ENCODE assay signal across 1 cellular context in the genomic region with DNA sequence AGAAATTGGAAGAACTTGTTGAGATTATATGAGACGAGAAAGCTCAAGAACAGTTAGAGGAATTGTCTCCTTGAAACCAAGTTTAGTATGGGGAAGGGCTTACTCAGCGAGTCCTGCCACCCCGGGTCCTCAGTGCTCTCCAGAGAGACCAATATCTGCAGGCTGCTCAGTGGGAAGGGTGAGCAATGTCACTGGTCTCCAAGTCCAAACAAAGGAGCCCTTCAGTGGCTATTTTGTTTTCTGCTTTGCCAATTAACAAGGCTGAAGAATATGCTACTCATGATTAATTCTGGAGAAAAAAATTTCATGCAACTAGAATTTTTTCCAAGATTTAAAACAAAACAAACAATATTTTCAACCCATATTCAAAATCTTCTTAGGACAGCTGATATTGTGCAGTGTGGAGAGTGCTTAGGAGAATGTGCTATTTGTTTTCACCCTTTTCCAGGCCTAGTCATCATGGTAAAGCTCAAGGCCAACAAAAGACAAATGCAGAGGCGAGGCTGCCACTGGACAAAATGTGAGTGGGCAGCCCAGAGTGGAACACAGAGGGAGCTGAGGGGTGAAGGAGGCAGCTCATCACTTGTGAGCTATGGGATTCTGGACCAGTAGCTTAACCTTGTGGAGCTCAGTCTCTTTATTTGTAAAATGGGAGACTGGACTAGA.
TF ChIP-seq lines count a peak whose summit lies in the region.

No MANE protein-coding gene starts in this region.

TF ChIP-seq in HepG2, 621 proteins besides CTCF, POLR2A, EP300 and RAD21 (continued from another document and continues in another):
- TF ChIP-seq, protein P1, sequence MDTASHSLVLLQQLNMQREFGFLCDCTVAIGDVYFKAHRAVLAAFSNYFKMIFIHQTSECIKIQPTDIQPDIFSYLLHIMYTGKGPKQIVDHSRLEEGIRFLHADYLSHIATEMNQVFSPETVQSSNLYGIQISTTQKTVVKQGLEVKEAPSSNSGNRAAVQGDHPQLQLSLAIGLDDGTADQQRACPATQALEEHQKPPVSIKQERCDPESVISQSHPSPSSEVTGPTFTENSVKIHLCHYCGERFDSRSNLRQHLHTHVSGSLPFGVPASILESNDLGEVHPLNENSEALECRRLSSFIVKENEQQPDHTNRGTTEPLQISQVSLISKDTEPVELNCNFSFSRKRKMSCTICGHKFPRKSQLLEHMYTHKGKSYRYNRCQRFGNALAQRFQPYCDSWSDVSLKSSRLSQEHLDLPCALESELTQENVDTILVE (CRISPR knock-in tag; IDR thresholded peaks at IDR 0.05), result peak; percentile 33; the same call in 1 of the 2 replicates
- TF ChIP-seq SRF (IDR thresholded peaks at IDR 0.05; ENCODE audit: low read depth, low read length), result no peak
- TF ChIP-seq ZNF816 (CRISPR knock-in tag; IDR thresholded peaks at IDR 0.05; ENCODE audit: borderline replicate concordance), result 0 out of 2 replicates have a peak, but pooled peaks have one; percentile 78
- peak; percentile 82 for TF ChIP-seq SALL1 (CRISPR knock-in tag; IDR thresholded peaks at IDR 0.05)
- TF ChIP-seq HCFC1 (IDR thresholded peaks at IDR 0.05; ENCODE audit: low read depth, low read length), result no peak
- TF ChIP-seq MZF1 (CRISPR knock-in tag; IDR thresholded peaks at IDR 0.05; ENCODE audit: borderline replicate concordance), result no peak
- no peak for TF ChIP-seq ZNF547 (CRISPR knock-in tag; IDR thresholded peaks at IDR 0.05)
- no peak for TF ChIP-seq ZNF296 (CRISPR knock-in tag; conservative IDR thresholded peaks at IDR 0.05)
- TF ChIP-seq, protein P2, sequence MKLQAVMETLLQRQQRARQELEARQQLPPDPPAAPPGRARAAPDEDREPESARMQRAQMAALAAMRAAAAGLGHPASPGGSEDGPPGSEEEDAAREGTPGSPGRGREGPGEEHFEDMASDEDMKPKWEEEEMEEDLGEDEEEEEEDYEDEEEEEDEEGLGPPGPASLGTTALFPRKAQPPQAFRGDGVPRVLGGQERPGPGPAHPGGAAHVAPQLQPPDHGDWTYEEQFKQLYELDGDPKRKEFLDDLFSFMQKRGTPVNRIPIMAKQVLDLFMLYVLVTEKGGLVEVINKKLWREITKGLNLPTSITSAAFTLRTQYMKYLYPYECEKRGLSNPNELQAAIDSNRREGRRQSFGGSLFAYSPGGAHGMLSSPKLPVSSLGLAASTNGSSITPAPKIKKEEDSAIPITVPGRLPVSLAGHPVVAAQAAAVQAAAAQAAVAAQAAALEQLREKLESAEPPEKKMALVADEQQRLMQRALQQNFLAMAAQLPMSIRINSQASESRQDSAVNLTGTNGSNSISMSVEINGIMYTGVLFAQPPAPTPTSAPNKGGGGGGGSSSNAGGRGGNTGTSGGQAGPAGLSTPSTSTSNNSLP (IDR thresholded peaks at IDR 0.05; ENCODE audit: low read depth, low read length), result no peak; the same call in 1 of the 2 replicates
- no peak for TF ChIP-seq TAF15 (IDR thresholded peaks at IDR 0.05; ENCODE audit: low read depth, low read length, poor library complexity, severe bottlenecking)
- no peak for TF ChIP-seq TCF12 (IDR thresholded peaks at IDR 0.05)
- TF ChIP-seq TCF12 (CRISPR knock-in tag; IDR thresholded peaks at IDR 0.05), result no peak
- no peak for TF ChIP-seq ZSCAN21 (CRISPR knock-in tag; IDR thresholded peaks at IDR 0.05; ENCODE audit: borderline replicate concordance)
- TF ChIP-seq, protein P3, sequence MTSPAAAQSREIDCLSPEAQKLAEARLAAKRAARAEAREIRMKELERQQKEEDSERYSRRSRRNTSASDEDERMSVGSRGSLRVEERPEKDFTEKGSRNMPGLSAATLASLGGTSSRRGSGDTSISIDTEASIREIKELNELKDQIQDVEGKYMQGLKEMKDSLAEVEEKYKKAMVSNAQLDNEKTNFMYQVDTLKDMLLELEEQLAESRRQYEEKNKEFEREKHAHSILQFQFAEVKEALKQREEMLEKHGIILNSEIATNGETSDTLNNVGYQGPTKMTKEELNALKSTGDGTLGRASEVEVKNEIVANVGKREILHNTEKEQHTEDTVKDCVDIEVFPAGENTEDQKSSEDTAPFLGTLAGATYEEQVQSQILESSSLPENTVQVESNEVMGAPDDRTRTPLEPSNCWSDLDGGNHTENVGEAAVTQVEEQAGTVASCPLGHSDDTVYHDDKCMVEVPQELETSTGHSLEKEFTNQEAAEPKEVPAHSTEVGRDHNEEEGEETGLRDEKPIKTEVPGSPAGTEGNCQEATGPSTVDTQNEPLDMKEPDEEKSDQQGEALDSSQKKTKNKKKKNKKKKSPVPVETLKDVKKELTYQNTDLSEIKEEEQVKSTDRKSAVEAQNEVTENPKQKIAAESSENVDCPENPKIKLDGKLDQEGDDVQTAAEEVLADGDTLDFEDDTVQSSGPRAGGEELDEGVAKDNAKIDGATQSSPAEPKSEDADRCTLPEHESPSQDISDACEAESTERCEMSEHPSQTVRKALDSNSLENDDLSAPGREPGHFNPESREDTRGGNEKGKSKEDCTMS (CRISPR knock-in tag; conservative IDR thresholded peaks at IDR 0.05), result no peak
- 0 out of 2 replicates have a peak, but pooled peaks have one; percentile 26 for TF ChIP-seq GFI1 (CRISPR knock-in tag; IDR thresholded peaks at IDR 0.05; ENCODE audit: borderline replicate concordance)
- TF ChIP-seq ZNF891 (CRISPR knock-in tag; IDR thresholded peaks at IDR 0.05), result no peak
- no peak for TF ChIP-seq NRL (CRISPR knock-in tag; IDR thresholded peaks at IDR 0.05; ENCODE audit: borderline replicate concordance)
- peak; percentile 25; the same call in 1 of the 2 replicates for TF ChIP-seq ZNF761 (CRISPR knock-in tag; conservative IDR thresholded peaks at IDR 0.05)
- no peak for TF ChIP-seq REL (CRISPR knock-in tag; conservative IDR thresholded peaks at IDR 0.05)
- no peak for TF ChIP-seq RBM39 (IDR thresholded peaks at IDR 0.05; ENCODE audit: low read depth, low read length, poor library complexity, severe bottlenecking)
- TF ChIP-seq IKZF4 (CRISPR knock-in tag; IDR thresholded peaks at IDR 0.05; ENCODE audit: borderline replicate concordance, low read depth, not compliant biosample characterization), result no peak
- TF ChIP-seq, protein P4, sequence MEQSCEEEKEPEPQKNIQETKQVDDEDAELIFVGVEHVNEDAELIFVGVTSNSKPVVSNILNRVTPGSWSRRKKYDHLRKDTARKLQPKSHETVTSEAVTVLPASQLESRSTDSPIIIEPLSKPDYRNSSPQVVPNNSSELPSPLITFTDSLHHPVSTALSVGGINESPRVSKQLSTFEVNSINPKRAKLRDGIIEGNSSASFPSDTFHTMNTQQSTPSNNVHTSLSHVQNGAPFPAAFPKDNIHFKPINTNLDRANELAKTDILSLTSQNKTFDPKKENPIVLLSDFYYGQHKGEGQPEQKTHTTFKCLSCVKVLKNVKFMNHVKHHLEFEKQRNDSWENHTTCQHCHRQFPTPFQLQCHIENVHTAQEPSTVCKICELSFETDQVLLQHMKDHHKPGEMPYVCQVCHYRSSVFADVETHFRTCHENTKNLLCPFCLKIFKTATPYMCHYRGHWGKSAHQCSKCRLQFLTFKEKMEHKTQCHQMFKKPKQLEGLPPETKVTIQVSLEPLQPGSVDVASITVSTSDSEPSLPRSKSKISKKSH (CRISPR knock-in tag; IDR thresholded peaks at IDR 0.05; ENCODE audit: borderline replicate concordance), result no peak
- TF ChIP-seq, protein P5, sequence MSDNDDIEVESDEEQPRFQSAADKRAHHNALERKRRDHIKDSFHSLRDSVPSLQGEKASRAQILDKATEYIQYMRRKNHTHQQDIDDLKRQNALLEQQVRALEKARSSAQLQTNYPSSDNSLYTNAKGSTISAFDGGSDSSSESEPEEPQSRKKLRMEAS (IDR thresholded peaks at IDR 0.05), result peak; percentile 58; the same call in 1 of the 2 replicates
- TF ChIP-seq ZNF331 (CRISPR knock-in tag; IDR thresholded peaks at IDR 0.05), result peak; percentile 42; the same call in 1 of the 2 replicates
- no peak for TF ChIP-seq ADNP (CRISPR knock-in tag; IDR thresholded peaks at IDR 0.05)
- no peak for TF ChIP-seq RFX1 (IDR thresholded peaks at IDR 0.05)
- TF ChIP-seq, protein P6, sequence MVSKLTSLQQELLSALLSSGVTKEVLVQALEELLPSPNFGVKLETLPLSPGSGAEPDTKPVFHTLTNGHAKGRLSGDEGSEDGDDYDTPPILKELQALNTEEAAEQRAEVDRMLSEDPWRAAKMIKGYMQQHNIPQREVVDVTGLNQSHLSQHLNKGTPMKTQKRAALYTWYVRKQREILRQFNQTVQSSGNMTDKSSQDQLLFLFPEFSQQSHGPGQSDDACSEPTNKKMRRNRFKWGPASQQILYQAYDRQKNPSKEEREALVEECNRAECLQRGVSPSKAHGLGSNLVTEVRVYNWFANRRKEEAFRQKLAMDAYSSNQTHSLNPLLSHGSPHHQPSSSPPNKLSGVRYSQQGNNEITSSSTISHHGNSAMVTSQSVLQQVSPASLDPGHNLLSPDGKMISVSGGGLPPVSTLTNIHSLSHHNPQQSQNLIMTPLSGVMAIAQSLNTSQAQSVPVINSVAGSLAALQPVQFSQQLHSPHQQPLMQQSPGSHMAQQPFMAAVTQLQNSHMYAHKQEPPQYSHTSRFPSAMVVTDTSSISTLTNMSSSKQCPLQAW (CRISPR knock-in tag; IDR thresholded peaks at IDR 0.05), result no peak
- TF ChIP-seq ZNF782 (CRISPR knock-in tag; IDR thresholded peaks at IDR 0.05; ENCODE audit: borderline replicate concordance), result no peak
- no peak for TF ChIP-seq RXRB (CRISPR knock-in tag; IDR thresholded peaks at IDR 0.05; ENCODE audit: borderline replicate concordance)
- TF ChIP-seq ZNF567 (CRISPR knock-in tag; IDR thresholded peaks at IDR 0.05; ENCODE audit: borderline replicate concordance), result no peak
- TF ChIP-seq AHR (CRISPR knock-in tag; IDR thresholded peaks at IDR 0.05), result no peak
- TF ChIP-seq, protein P7, sequence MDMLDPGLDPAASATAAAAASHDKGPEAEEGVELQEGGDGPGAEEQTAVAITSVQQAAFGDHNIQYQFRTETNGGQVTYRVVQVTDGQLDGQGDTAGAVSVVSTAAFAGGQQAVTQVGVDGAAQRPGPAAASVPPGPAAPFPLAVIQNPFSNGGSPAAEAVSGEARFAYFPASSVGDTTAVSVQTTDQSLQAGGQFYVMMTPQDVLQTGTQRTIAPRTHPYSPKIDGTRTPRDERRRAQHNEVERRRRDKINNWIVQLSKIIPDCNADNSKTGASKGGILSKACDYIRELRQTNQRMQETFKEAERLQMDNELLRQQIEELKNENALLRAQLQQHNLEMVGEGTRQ (IDR thresholded peaks at IDR 0.05; ENCODE audit: low read depth, low read length), result no peak
- TF ChIP-seq, protein P7 (CRISPR knock-in tag; IDR thresholded peaks at IDR 0.05; ENCODE audit: borderline replicate concordance), result no peak
- 0 out of 2 replicates have a peak, but pooled peaks have one; percentile 36 for TF ChIP-seq ZMYM3 (CRISPR knock-in tag; IDR thresholded peaks at IDR 0.05)
- no peak; the same call in 1 of the 2 replicates for TF ChIP-seq IRF2 (CRISPR knock-in tag; IDR thresholded peaks at IDR 0.05)
- no peak for TF ChIP-seq SIN3B (IDR thresholded peaks at IDR 0.05; ENCODE audit: low read length)
- TF ChIP-seq, protein P8, sequence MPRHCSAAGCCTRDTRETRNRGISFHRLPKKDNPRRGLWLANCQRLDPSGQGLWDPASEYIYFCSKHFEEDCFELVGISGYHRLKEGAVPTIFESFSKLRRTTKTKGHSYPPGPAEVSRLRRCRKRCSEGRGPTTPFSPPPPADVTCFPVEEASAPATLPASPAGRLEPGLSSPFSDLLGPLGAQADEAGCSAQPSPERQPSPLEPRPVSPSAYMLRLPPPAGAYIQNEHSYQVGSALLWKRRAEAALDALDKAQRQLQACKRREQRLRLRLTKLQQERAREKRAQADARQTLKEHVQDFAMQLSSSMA (CRISPR knock-in tag; IDR thresholded peaks at IDR 0.05), result no peak
